Comparison of ENCODE assay signal across 11 cellular contexts in genomic region chr3:4883011-4883410, GRCh38.
"Had no signal": no experiment of that assay in that cellular context is flagged by ENCODE, and none has a peak within 500 bp of the region (broad histone marks: within the 10 kb centered on the region; RNA-seq: fewer than 3 reads in every experiment).

No MANE protein-coding gene starts in this region.

- ATAC-seq: GM23338, HCT116 had no signal

- H3K4me3 Mint-ChIP-seq: GM23338, H9, HFFc6 had no signal

- H3K4me1 Mint-ChIP-seq: GM23338 had no signal

- H3K4me2 ChIP-seq: GM23338 had no signal

- H3K27ac ChIP-seq: GM23248 had no signal

- FAIRE-seq: H1, H54 had no signal

- H3K4me3 ChIP-seq: GM23248, GM23338, HAP-1 had no signal

- H3K27ac Mint-ChIP-seq: GM23338, H9, HFFc6 had no signal

- DNase-seq: GM23248, GOT3, H7, H9, HCEC 1CT, HFFc6 had no signal

- H3K9me3 ChIP-seq: HAP-1 had no signal

- H3K9me3 Mint-ChIP-seq: GM23338, H9, HFFc6 had no signal

- H2AFZ ChIP-seq: GM23248, GM23338 had no signal

- H3K9ac ChIP-seq: GM23248 had no signal

- H3K36me3 ChIP-seq: HAP-1 had no signal
